Comparison of ENCODE assay signal across 21 cellular contexts in genomic region chr3:126434264-126434590, GRCh38. TPM values are rescaled to one million over a fixed set of nuclear protein-coding genes. Genes with fewer than 3 reads are reported as not detected.
"Had no signal": no experiment of that assay in that cellular context is flagged by ENCODE, and none has a peak within 500 bp of the region (broad histone marks: within the 10 kb centered on the region; RNA-seq: fewer than 3 reads in every experiment).

No MANE protein-coding gene starts in this region.

- H3K4me1 Mint-ChIP-seq: activated naive CD4-positive, alpha-beta T cell treated with anti-CD3 and anti-CD28 coated beads, Interleukin-2, amount 10 ng/mL, durations not matched to agents 7 days and 5 days; immature natural killer cell had no signal

- H3K4me3 ChIP-seq: coronary artery, SK-N-MC, smooth muscle cell, testis had no signal

- H3K27me3 Mint-ChIP-seq: activated naive CD4-positive, alpha-beta T cell treated with anti-CD3 and anti-CD28 coated beads, Interleukin-2, amount 10 ng/mL, durations not matched to agents 7 days and 5 days; natural killer cell treated with Interleukin-12 subunit alpha and Interleukin-12 subunit beta and Interleukin-15 and Interleukin-18, amount 100 ng/mL, for 72 hours had no signal

- ATAC-seq: activated CD8-positive, alpha-beta T cell treated with anti-CD3 and anti-CD28 coated beads, Interleukin-2, amount 10 ng/mL, durations not matched to agents 7 days and 5 days; stimulated activated naive CD8-positive, alpha-beta T cell treated with anti-CD3 and anti-CD28 coated beads, Interleukin-15, Interleukin-2, amounts not matched to agents 100 U/mL and 50 U/mL, for 24 hours had no signal

- H3K4me1 ChIP-seq: testis had no signal

- DNase-seq: activated CD4-positive, alpha-beta T cell treated with anti-CD3 and anti-CD28 coated beads for 48 hours; activated CD8-positive, alpha-beta T cell treated with anti-CD3 and anti-CD28 coated beads, Interleukin-2, amount 10 ng/mL, durations not matched to agents 7 days and 5 days; activated naive CD4-positive, alpha-beta T cell treated with anti-CD3 and anti-CD28 coated beads, Interleukin-2, amount 10 ng/mL, durations not matched to agents 7 days and 5 days; effector CD8-positive, alpha-beta T cell; immature natural killer cell; mammary epithelial cell; stimulated activated CD4-positive, alpha-beta T cell treated with anti-CD3 and anti-CD28 coated beads, Interleukin-1b, Interleukin-23, amount 100 ng/mL, for 48 hours; stimulated activated naive CD8-positive, alpha-beta T cell treated with anti-CD3 and anti-CD28 coated beads, Interleukin-15, Interleukin-2, amounts not matched to agents 100 U/mL and 50 U/mL, for 24 hours had no signal

- H3K27ac Mint-ChIP-seq: activated naive CD4-positive, alpha-beta T cell treated with anti-CD3 and anti-CD28 coated beads, Interleukin-2, amount 10 ng/mL, durations not matched to agents 7 days and 5 days; activated T-helper 2 cell treated with anti-CD3 and anti-CD28 coated beads, Interferon-gamma antibody, Interleukin-2, Interleukin-4, amounts not matched to agents 10 μg/mL and 5 μg/mL and 100 μg/mL, durations not matched to agents 14 hours and 24 hours and 36 hours; natural killer cell treated with Interleukin-12 subunit alpha and Interleukin-12 subunit beta and Interleukin-15 and Interleukin-18, amount 100 ng/mL, for 72 hours had no signal

- H3K27me3 ChIP-seq: testis had no signal

- H3K9me3 ChIP-seq: testis had no signal

- H3K4me3 Mint-ChIP-seq: activated CD8-positive, alpha-beta T cell treated with anti-CD3 and anti-CD28 coated beads, Interleukin-2, amount 10 ng/mL, durations not matched to agents 7 days and 5 days; activated naive CD4-positive, alpha-beta T cell treated with anti-CD3 and anti-CD28 coated beads, Interleukin-2, amount 10 ng/mL, durations not matched to agents 7 days and 5 days; natural killer cell treated with Interleukin-12 subunit alpha and Interleukin-12 subunit beta and Interleukin-15 and Interleukin-18, amount 100 ng/mL, for 72 hours had no signal

- H3K9me3 Mint-ChIP-seq: activated naive CD4-positive, alpha-beta T cell treated with anti-CD3 and anti-CD28 coated beads, Interleukin-2, amount 10 ng/mL, durations not matched to agents 7 days and 5 days; activated T-helper 2 cell treated with anti-CD3 and anti-CD28 coated beads, Interferon-gamma antibody, Interleukin-2, Interleukin-4, amounts not matched to agents 10 μg/mL and 5 μg/mL and 100 μg/mL, durations not matched to agents 14 hours and 24 hours and 36 hours; immature natural killer cell; natural killer cell treated with Interleukin-12 subunit alpha and Interleukin-12 subunit beta and Interleukin-15 and Interleukin-18, amount 100 ng/mL, for 72 hours had no signal

- H3K27ac ChIP-seq: coronary artery, SK-N-MC, testis had no signal

RNA-seq across cellular contexts. Expression of gene CFAP100, which starts 39.5 kb away (rescaled TPM):
- total RNA-seq: activated CD8-positive, alpha-beta T cell treated with anti-CD3 and anti-CD28 coated beads, Interleukin-2, amount 10 ng/mL, durations not matched to agents 7 days and 5 days; activated T-helper 2 cell treated with anti-CD3 and anti-CD28 coated beads, Interferon-gamma antibody, Interleukin-2, Interleukin-4, amounts not matched to agents 10 μg/mL and 5 μg/mL and 100 μg/mL, durations not matched to agents 14 hours and 24 hours and 36 hours; cardiac septum; epithelial cell of proximal tubule; mammary epithelial cell; natural killer cell treated with Interleukin-12 subunit alpha and Interleukin-12 subunit beta and Interleukin-15 and Interleukin-18, amount 100 ng/mL, for 72 hours; osteocyte; renal cortical epithelial cell; smooth muscle cell; T-helper 1 cell treated with Interleukin-12 subunit alpha and Interleukin-12 subunit beta and Interleukin-4 antibody, amounts not matched to agents 30 ng/mL and 1 ng/mL, for 36 hours; urinary bladder had no signal
- polyA plus RNA-seq: adipose tissue, immature natural killer cell, mammary epithelial cell, smooth muscle cell, urinary bladder had no signal
